ENCODE assay signal across 25 cellular contexts in genomic region chr20:38209054-38209675, GRCh38. TPM values are rescaled to one million over a fixed set of nuclear protein-coding genes. Genes with fewer than 3 reads are reported as not detected.
A peak's percentile ranks its signal among the peaks of the same experiment; 100 is the strongest.
DNase-seq lines count a peak whose midpoint lies in the region; ATAC-seq and TF ChIP-seq lines count a peak whose summit lies in the region.
"Had no signal": no experiment of that assay in that cellular context is flagged by ENCODE, and none has a peak within 500 bp of the region (broad histone marks: within the 10 kb centered on the region; RNA-seq: fewer than 3 reads in every experiment).

No MANE protein-coding gene starts in this region.

- no peaks in the 10 kb centered on the region for H3K36me3 ChIP-seq in right atrium auricular region
- H3K36me3 ChIP-seq in brain microvascular endothelial cell (replicated peaks): peaks cover 1% of the 10 kb centered on the region
- H3K36me3 ChIP-seq: colonic mucosa, neural progenitor cell had no signal

- CTCF ChIA-PET in GM10248 (lab: Yijun Ruan, JAX): interaction anchor here (1.4 to 7.6 kb wide), 2 partner anchors 13 to 14 kb away, joined by 3 to 86 read pairs; no protein-coding TSS in a partner anchor

- intact Hi-C loops in CD14-positive monocyte (cut with micrococcal nuclease): no loop called here
- intact Hi-C loops in posterior vena cava (cut with DNase I): loop anchor here in 1 of 2 donors (5.0 kb wide), 1 partner anchor 1727 kb away; no protein-coding TSS in a partner anchor

- H3K4me1 ChIP-seq in right atrium auricular region: peaks cover 0 to 51% of the 10 kb centered on the region in 2 donors
- H3K4me1 ChIP-seq: colonic mucosa, neural progenitor cell had no signal

- DNase-seq in CD14-positive monocyte (ENCODE audit: low spot score): peak; percentile 35
- DNase-seq in chondrocyte (ENCODE audit: low spot score): no peak
- peak; percentile 78 for DNase-seq in right atrium auricular region (ENCODE audit: low spot score)
- DNase-seq in posterior vena cava (ENCODE audit: low spot score): peak; percentile 83
- no peak for DNase-seq in germinal center (ENCODE audit: low spot score)
- no peak for DNase-seq in brain microvascular endothelial cell
- no peak for DNase-seq in GM10248 (ENCODE audit: extremely low spot score)
- DNase-seq: ACHN; activated CD4-positive, alpha-beta T cell treated with anti-CD3 and anti-CD28 coated beads, Interleukin-2, amount 50 U/mL, for 1 hour; C1 segment of cervical spinal cord; colonic mucosa; glutamatergic neuron; NCI-H1417 treated with DMSO at 0.1 percent for 48 hours; NK-92 treated with Interleukin-12 subunit alpha and Interleukin-12 subunit beta, amount 100 ng/mL, for 24 hours; stimulated activated CD4-positive, alpha-beta T cell treated with anti-CD3 and anti-CD28 coated beads, Interleukin-4, amount 100 ng/mL, for 24 hours; stimulated activated naive CD8-positive, alpha-beta T cell treated with anti-CD3 and anti-CD28 coated beads, Interleukin-15, amount 100 ng/mL, for 72 hours; T-helper 2 cell had no signal

- no peaks in the 10 kb centered on the region for H3K9me3 ChIP-seq in right atrium auricular region
- H3K9me3 ChIP-seq: colonic mucosa had no signal

- peaks cover 1 to 5% (median 4%) of the 10 kb centered on the region in 3 donors for H3K27me3 Mint-ChIP-seq in CD14-positive monocyte (ENCODE audit: low read depth in 3 of 3)
- no peaks in the 10 kb centered on the region for H3K27me3 Mint-ChIP-seq in chondrocyte (ENCODE audit: low read depth)

- H3K4me1 Mint-ChIP-seq in CD14-positive monocyte (peaks cover 35% of the 10 kb centered on the region), chondrocyte (ENCODE audit: low read depth) (peaks cover 38% of the 10 kb centered on the region)
- H3K4me1 Mint-ChIP-seq: activated T-helper 17 cell treated with anti-CD3 and anti-CD28 coated beads, Interleukin-2, amount 50 U/mL, for 72 hours; neural progenitor cell; stimulated activated naive CD8-positive, alpha-beta T cell treated with anti-CD3 and anti-CD28 coated beads, Interleukin-15, amount 100 ng/mL, for 72 hours had no signal

- peak overlapping the region; percentile 77 to 88 for H3K27ac ChIP-seq in right atrium auricular region
- no peak overlapping the region for H3K27ac ChIP-seq in brain microvascular endothelial cell
- H3K27ac ChIP-seq: colonic mucosa, HL-60, neural progenitor cell, VCaP had no signal

- H3K4me3 ChIP-seq in right atrium auricular region: no peak overlapping the region
- no peak overlapping the region for H3K4me3 ChIP-seq in brain microvascular endothelial cell (ENCODE audit: low read depth, low read length)
- H3K4me3 ChIP-seq: colonic mucosa, neural progenitor cell had no signal

- peak overlapping the region in 2 of 7 donors; percentile 30 to 40 for H3K27ac Mint-ChIP-seq in CD14-positive monocyte
- H3K27ac Mint-ChIP-seq in chondrocyte (ENCODE audit: unreplicated experiment): peak overlapping the region; percentile 59
- H3K27ac Mint-ChIP-seq: neural progenitor cell; stimulated activated naive CD8-positive, alpha-beta T cell treated with anti-CD3 and anti-CD28 coated beads, Interleukin-15, amount 100 ng/mL, for 72 hours had no signal

- POLR2A ChIA-PET in GM10248 (lab: Yijun Ruan, JAX): no interaction called here

- no peak for ATAC-seq in HG02759 (IDR thresholded peaks at IDR 0.05; ENCODE audit: unreplicated experiment)
- ATAC-seq: activated T-helper 17 cell treated with anti-CD3 and anti-CD28 coated beads, Interleukin-2, amount 50 U/mL, for 72 hours; stimulated activated naive CD8-positive, alpha-beta T cell treated with anti-CD3 and anti-CD28 coated beads, Interleukin-15, amount 100 ng/mL, for 72 hours had no signal

- TF ChIP-seq CTCF in CD14-positive monocyte (IDR thresholded peaks at IDR 0.05) (no peak), chondrocyte (IDR thresholded peaks at IDR 0.05) (no peak), right atrium auricular region (IDR thresholded peaks at IDR 0.05) (no peak), brain microvascular endothelial cell (IDR thresholded peaks at IDR 0.05; ENCODE audit: low read depth, low read length, missing control alignments) (no peak), GM10248 (IDR thresholded peaks at IDR 0.05; ENCODE audit: control extremely low read depth, extremely low read depth, low read depth, missing control alignments) (no peak)

- H3K4me3 Mint-ChIP-seq in CD14-positive monocyte: no peak overlapping the region
- H3K4me3 Mint-ChIP-seq in chondrocyte (ENCODE audit: unreplicated experiment): no peak overlapping the region
- H3K4me3 Mint-ChIP-seq: activated T-helper 17 cell treated with anti-CD3 and anti-CD28 coated beads, Interleukin-2, amount 50 U/mL, for 72 hours; neural progenitor cell; stimulated activated naive CD8-positive, alpha-beta T cell treated with anti-CD3 and anti-CD28 coated beads, Interleukin-15, amount 100 ng/mL, for 72 hours had no signal

- H3K27me3 ChIP-seq in right atrium auricular region: no peaks in the 10 kb centered on the region
- no peaks in the 10 kb centered on the region for H3K27me3 ChIP-seq in brain microvascular endothelial cell (replicated peaks)
- H3K27me3 ChIP-seq: colonic mucosa, neural progenitor cell had no signal

- H3K36me3 Mint-ChIP-seq in CD14-positive monocyte (no peaks in the 10 kb centered on the region), chondrocyte (ENCODE audit: low read depth) (no peaks in the 10 kb centered on the region)
- H3K36me3 Mint-ChIP-seq: neural progenitor cell had no signal

- peaks cover 0 to 2% (median 0%) of the 10 kb centered on the region in 7 donors for H3K9me3 Mint-ChIP-seq in CD14-positive monocyte
- peaks cover 8% of the 10 kb centered on the region for H3K9me3 Mint-ChIP-seq in chondrocyte (ENCODE audit: low read depth)
- H3K9me3 Mint-ChIP-seq: activated T-helper 17 cell treated with anti-CD3 and anti-CD28 coated beads, Interleukin-2, amount 50 U/mL, for 72 hours; neural progenitor cell; stimulated activated naive CD8-positive, alpha-beta T cell treated with anti-CD3 and anti-CD28 coated beads, Interleukin-15, amount 100 ng/mL, for 72 hours had no signal

- in situ Hi-C loops in brain microvascular endothelial cell (cut with HindIII; ENCODE audit: low pct_ligation_motif_present, low sequenced_read_pairs): no loop called here

RNA-seq across cellular contexts. Expression of gene TGM2, which starts 44.1 kb away (rescaled TPM):
- 1 to 10 TPM in 1 of 2 donors, under 1 TPM in 1; 0.47 to 1.6 TPM for polyA plus RNA-seq in CD14-positive monocyte
- 7.1 to 22.3 TPM (median 17.7 TPM) in 3 replicates for total RNA-seq in chondrocyte
- 1,000 to 10,000 TPM in 1 of 2 donors, 100 to 1,000 TPM in 1; 680 to 1,303 TPM for total RNA-seq in right atrium auricular region
- total RNA-seq in posterior vena cava: 100 to 1,000 TPM; 442 to 500 TPM

RNA-seq across cellular contexts. Expression of gene KIAA1755, which starts 51.4 kb away (rescaled TPM):
- not detected for polyA plus RNA-seq in CD14-positive monocyte
- 17.6 to 18.8 TPM (median 17.8 TPM) in 3 replicates for total RNA-seq in chondrocyte
- total RNA-seq in right atrium auricular region: 1 to 10 TPM; 3.1 to 4.2 TPM
- 10 to 100 TPM; 12.9 to 18.6 TPM for total RNA-seq in posterior vena cava
- total RNA-seq: activated T-helper 17 cell treated with anti-CD3 and anti-CD28 coated beads, Interleukin-2, amount 50 U/mL, for 72 hours; H1; MCF 10A; NCI-H460 had no signal

Comparison
In these comparisons a context has a peak if more than half of its experiments do, and no peak if none do; other contexts are left out.
1. DNase-seq: peak in CD14-positive monocyte (single experiment), right atrium auricular region (single experiment) and posterior vena cava (single experiment); none in chondrocyte (single experiment), germinal center (single experiment), brain microvascular endothelial cell (single experiment) and GM10248 (single experiment).
2. RNA of gene TGM2, which starts 44.1 kb away (total RNA-seq): 680 to 1,303 TPM in right atrium auricular region and 442 to 500 TPM in posterior vena cava; 7.1 to 22.3 TPM in chondrocyte; every median in the first group is over 10 times any median in the second.